ENCODE assay signal across 10 cellular contexts in genomic region chr15:101445562-101446526, GRCh38. TPM values are rescaled to one million over a fixed set of nuclear protein-coding genes. Genes with fewer than 3 reads are reported as not detected.
DNase-seq lines count a peak whose midpoint lies in the region; TF ChIP-seq lines count a peak whose summit lies in the region.
"Had no signal": no experiment of that assay in that cellular context is flagged by ENCODE, and none has a peak within 500 bp of the region (broad histone marks: within the 10 kb centered on the region; RNA-seq: fewer than 3 reads in every experiment).

No MANE protein-coding gene starts in this region.

- TF ChIP-seq RAD21 in liver (IDR thresholded peaks at IDR 0.05) = peak; percentile 16 to 38

- peaks cover 25% of the 10 kb centered on the region for H3K36me3 ChIP-seq in MG63
- H3K36me3 ChIP-seq in liver (ENCODE audit: control insufficient read depth in 4 of 4, insufficient read depth in 3 of 4, low read depth in 1 of 4, low read length in 3 of 4) = peaks cover 0 to 8% (median under 1%) of the 10 kb centered on the region in 4 donors

- H3K27ac ChIP-seq in liver (ENCODE audit: low read depth in 1 of 2, low read length in 2 of 2) = peak overlapping the region; percentile 96 to 98
- H3K27ac ChIP-seq: SK-N-MC had no signal

- WGBS in liver = 24% methylated on average over 22 of the region's 22 CpGs

- no peak for TF ChIP-seq CTCF in AG10803 (conservative IDR thresholded peaks at IDR 0.05; ENCODE audit: low read length)
- no peak for TF ChIP-seq CTCF in liver (IDR thresholded peaks at IDR 0.05; ENCODE audit: low read depth, low read length, missing input control)

- H3K4me1 ChIP-seq in liver (ENCODE audit: control insufficient read depth in 4 of 4, insufficient read depth in 4 of 4, low read length in 3 of 4) = peaks cover 23 to 79% (median 60%) of the 10 kb centered on the region in 4 donors

- H3K27me3 ChIP-seq in MG63 (no peaks in the 10 kb centered on the region), liver (ENCODE audit: control insufficient read depth in 4 of 4, insufficient read depth in 4 of 4, low read length in 3 of 4) (no peaks in the 10 kb centered on the region)

- H3K9me3 ChIP-seq in MG63 = no peaks in the 10 kb centered on the region
- no peaks in the 10 kb centered on the region for H3K9me3 ChIP-seq in liver (ENCODE audit: control insufficient read depth in 4 of 4, low read length in 3 of 4)

- H3K4me3 ChIP-seq in AG10803 (ENCODE audit: low read length) = no peak overlapping the region
- no peak overlapping the region for H3K4me3 ChIP-seq in MG63
- no peak overlapping the region for H3K4me3 ChIP-seq in liver (ENCODE audit: low read depth in 1 of 3, low read length in 3 of 3)
- H3K4me3 ChIP-seq: SK-N-MC had no signal

- DNase-seq in AG10803 (ENCODE audit: low read depth) (peak; percentile 34), MG63 (peak; percentile 83), dedifferentiated amniotic fluid mesenchymal stem cell (ENCODE audit: extremely low spot score) (peak; percentile 63), GM19240 (ENCODE audit: insufficient read length, low spot score) (no peak), D341Med (ENCODE audit: low spot score) (no peak), NCI-H1105 treated with DMSO at 0.1 percent for 48 hours (lab: John Stamatoyannopoulos, UW) (no peak)
- no peak for DNase-seq in stimulated activated CD4-positive, alpha-beta T cell treated with anti-CD3 and anti-CD28 coated beads, Interleukin-2, amount 100 ng/mL, for 48 hours
- DNase-seq: DND-41 had no signal

- peak overlapping the region; percentile 10 to 51 for H3K9ac ChIP-seq in liver (ENCODE audit: low read depth in 1 of 2, low read length in 2 of 2)

TF ChIP-seq in liver, 16 proteins besides CTCF, POLR2A, EP300 and RAD21:
- TF ChIP-seq JUND (IDR thresholded peaks at IDR 0.05) (peak; percentile 30 to 87), SP1 (IDR thresholded peaks at IDR 0.05) (peak; percentile 61), ATF3 (IDR thresholded peaks at IDR 0.05) (no peak), RXRA (IDR thresholded peaks at IDR 0.05) (peak; percentile 69 to 94), GABPA (IDR thresholded peaks at IDR 0.05 in 1 of 2, conservative IDR thresholded peaks at IDR 0.05 in 1 of 2) (peak in 1 of 2 donors; percentile 17), FOXA1 (IDR thresholded peaks at IDR 0.05) (peak; percentile 68), TAF1 (conservative IDR thresholded peaks at IDR 0.05) (no peak), FOXA2 (IDR thresholded peaks at IDR 0.05) (peak; percentile 80), ZBTB33 (IDR thresholded peaks at IDR 0.05) (peak; percentile 84), EGR1 (IDR thresholded peaks at IDR 0.05; ENCODE audit: low read depth in 2 of 2) (peak in 1 of 2 donors; percentile 81), YY1 (IDR thresholded peaks at IDR 0.05) (peak; percentile 94), MAX (IDR thresholded peaks at IDR 0.05) (peak; percentile 75), NR2F2 (IDR thresholded peaks at IDR 0.05) (no peak), REST (IDR thresholded peaks at IDR 0.05) (peak; percentile 65), HNF4A (conservative IDR thresholded peaks at IDR 0.05) (peak; percentile 71 to 90), HNF4G (IDR thresholded peaks at IDR 0.05) (peak; percentile 17)
TF ChIP-seq in liver: peak in this region for 13.

RNA-seq across cellular contexts. Expression of gene PCSK6, which starts 43.7 kb away (rescaled TPM):
- 31.3 and 48.8 TPM in 2 replicates for total RNA-seq in MG63 (2014; rRNA removed; shearing (Covaris generic); ENCODE audit: low replicate concordance)
- total RNA-seq in liver = 100 to 1,000 TPM; 124 to 398 TPM
- polyA plus RNA-seq in liver = 100 to 1,000 TPM in 1 of 2 donors, 10 to 100 TPM in 1; 94.8 to 212 TPM

Comparison
In these comparisons a context has a peak if more than half of its experiments do, and no peak if none do; other contexts are left out.
1. DNase-seq: peak in AG10803 (single experiment), MG63 (single experiment) and dedifferentiated amniotic fluid mesenchymal stem cell (single experiment); none in GM19240 (single experiment), stimulated activated CD4-positive, alpha-beta T cell treated with anti-CD3 and anti-CD28 coated beads, Interleukin-2, amount 100 ng/mL, for 48 hours (0 of 2), D341Med (single experiment) and NCI-H1105 treated with DMSO at 0.1 percent for 48 hours (single experiment).